ENCODE assay signal across 17 cellular contexts in genomic region chr2:85265304-85265703, GRCh38.
DNase-seq lines count a peak whose midpoint lies in the region; ATAC-seq and TF ChIP-seq lines count a peak whose summit lies in the region.
"Had no signal": no experiment of that assay in that cellular context is flagged by ENCODE, and none has a peak within 500 bp of the region (broad histone marks: within the 10 kb centered on the region; RNA-seq: fewer than 3 reads in every experiment).

No MANE protein-coding gene starts in this region.

- ATAC-seq in WTC11 (no peak), right cardiac atrium (peak; percentile 71 to 90), GM18517 (IDR thresholded peaks at IDR 0.05; ENCODE audit: unreplicated experiment) (no peak)
- ATAC-seq: CD8-positive, alpha-beta T cell; left lobe of liver; T-cell had no signal

- H2BK12ac ChIP-seq in trophoblast cell (ENCODE audit: low read length), result peak overlapping the region; percentile 5

- H3K4ac ChIP-seq in trophoblast cell (ENCODE audit: low read depth, low read length), result no peak overlapping the region

- intact Hi-C loops in right cardiac atrium (cut with DNase I), result no loop called here

- peaks cover 0 to 2% of the 10 kb centered on the region in 2 experiments for H3K36me3 ChIP-seq in trophoblast cell (ENCODE audit: control insufficient read depth in 1 of 2, insufficient read depth in 2 of 2, low read length in 2 of 2)
- H3K36me3 ChIP-seq: neutrophil had no signal

- H3K79me1 ChIP-seq in trophoblast cell (ENCODE audit: low read length), result peaks cover 11% of the 10 kb centered on the region

- H3K4me3 Mint-ChIP-seq in WTC11, result no peak overlapping the region
- H3K4me3 Mint-ChIP-seq: activated B cell treated with CpG ODN at 0.5 μM for 24 hours; CD8-positive, alpha-beta T cell; T-cell had no signal

- TF ChIP-seq CTCF in WTC11 (IDR thresholded peaks at IDR 0.05), result no peak

- H3K27me3 Mint-ChIP-seq in WTC11 (ENCODE audit: low read depth), result no peaks in the 10 kb centered on the region

- peak overlapping the region; percentile 28 for H3K27ac Mint-ChIP-seq in WTC11
- H3K27ac Mint-ChIP-seq: activated B cell treated with CpG ODN at 0.5 μM for 24 hours; CD8-positive, alpha-beta T cell; T-cell had no signal

- H3K27ac ChIP-seq in right cardiac atrium (ENCODE audit: low read length) (peak overlapping the region; percentile 6), trophoblast cell (ENCODE audit: low read depth, low read length) (peak overlapping the region; percentile 66)
- H3K27ac ChIP-seq: neutrophil had no signal

- no peak overlapping the region for H2AK5ac ChIP-seq in trophoblast cell (ENCODE audit: low read length)

- no peak overlapping the region for H4K91ac ChIP-seq in trophoblast cell (ENCODE audit: low read depth, low read length)

- no peaks in the 10 kb centered on the region for H3K9me3 Mint-ChIP-seq in WTC11
- H3K9me3 Mint-ChIP-seq: activated B cell treated with CpG ODN at 0.5 μM for 24 hours; CD8-positive, alpha-beta T cell; T-cell had no signal

- peak overlapping the region; percentile 30 for H2BK120ac ChIP-seq in trophoblast cell (ENCODE audit: insufficient read depth, low read length, poor library complexity)

- H3K4me1 ChIP-seq in right cardiac atrium (ENCODE audit: control insufficient read depth, insufficient read depth, low read length) (peaks cover 19% of the 10 kb centered on the region), trophoblast cell (ENCODE audit: control insufficient read depth in 1 of 2, insufficient read depth in 2 of 2, low read length in 2 of 2) (peaks cover 14 to 28% of the 10 kb centered on the region in 2 experiments)

- 13% methylated on average over 7 of the region's 7 CpGs for WGBS in right cardiac atrium
- no CpG with 5 or more reads among the region's 7 CpGs for WGBS in trophoblast cell (ENCODE audit: extremely low coverage, insufficient coverage, insufficient read length)

- peak overlapping the region; percentile 6 for H3K4me2 ChIP-seq in trophoblast cell (ENCODE audit: low read length)

- no peaks in the 10 kb centered on the region for H3K27me3 ChIP-seq in right cardiac atrium (ENCODE audit: control insufficient read depth, insufficient read depth)
- no peaks in the 10 kb centered on the region for H3K27me3 ChIP-seq in trophoblast cell (ENCODE audit: insufficient read depth, low read length)

- peak; percentile 49 for DNase-seq in Ammon's horn (ENCODE audit: low spot score)
- no peak for DNase-seq in WTC11 (ENCODE audit: low spot score)
- peak; percentile 78 to 94 (median 92) for DNase-seq in right cardiac atrium
- DNase-seq in trophoblast cell, result no peak
- no peak for DNase-seq in NCI-H2029 treated with DMSO at 0.1 percent for 48 hours (lab: John Stamatoyannopoulos, UW)
- DNase-seq in NCI-H187 treated with DMSO at 0.1 percent for 48 hours (lab: John Stamatoyannopoulos, UW), result no peak
- no peak for DNase-seq in NCI-H1105 treated with DMSO at 0.1 percent for 48 hours (lab: John Stamatoyannopoulos, UW)
- DNase-seq: activated B cell treated with CpG ODN at 0.5 μM for 24 hours; activated effector memory CD4-positive, alpha-beta T cell treated with Interleukin-2 at 50 U/mL for 16 hours; CD8-positive, alpha-beta T cell; dermis blood vessel endothelial cell; NCI-H1694 treated with DMSO at 0.1 percent for 48 hours; NCI-H524; T-cell had no signal

- CTCF ChIA-PET in WTC11 (lab: Charles Lee), result interaction anchor here (0.6 to 5.1 kb wide), 9 partner anchors 9 to 117 kb away, joined by 3 to 45 read pairs (median 4); no protein-coding TSS in a partner anchor

- H2AFZ ChIP-seq in trophoblast cell (ENCODE audit: insufficient read depth, low read length, poor library complexity), result no peak overlapping the region

- H3K9me3 ChIP-seq in right cardiac atrium (ENCODE audit: control insufficient read depth, low read length) (no peaks in the 10 kb centered on the region), trophoblast cell (ENCODE audit: insufficient read depth, low read depth, low read length) (no peaks in the 10 kb centered on the region)
- H3K9me3 ChIP-seq: neutrophil had no signal

- H3K36me3 Mint-ChIP-seq in WTC11, result peaks cover 25% of the 10 kb centered on the region
- H3K36me3 Mint-ChIP-seq: CD8-positive, alpha-beta T cell; T-cell had no signal

- no peak overlapping the region for H3K18ac ChIP-seq in trophoblast cell (ENCODE audit: low read length)

- H3K4me1 Mint-ChIP-seq in WTC11, result peaks cover 70% of the 10 kb centered on the region
- H3K4me1 Mint-ChIP-seq: activated B cell treated with CpG ODN at 0.5 μM for 24 hours, T-cell had no signal

- no peak overlapping the region for H4K12ac ChIP-seq in trophoblast cell (ENCODE audit: low read depth, low read length)

- H2BK5ac ChIP-seq in trophoblast cell (ENCODE audit: low read depth, low read length, poor library complexity), result no peak overlapping the region

- no peak overlapping the region for H3K23ac ChIP-seq in trophoblast cell (ENCODE audit: low read length)

- H3K4me3 ChIP-seq in right cardiac atrium (ENCODE audit: low read length), result no peak overlapping the region
- no peak overlapping the region for H3K4me3 ChIP-seq in trophoblast cell (ENCODE audit: low read depth, low read length)

- H3K14ac ChIP-seq in trophoblast cell (ENCODE audit: low read length), result no peak overlapping the region

- POLR2A ChIA-PET in WTC11 (lab: Charles Lee), result interaction anchor here (0.5 kb wide), 1 partner anchor 53 kb away, joined by 3 read pairs; no protein-coding TSS in a partner anchor

- no peak overlapping the region for H4K8ac ChIP-seq in trophoblast cell (ENCODE audit: low read depth, low read length)

- no peaks in the 10 kb centered on the region for H3K79me2 ChIP-seq in trophoblast cell (ENCODE audit: control insufficient read depth, insufficient read depth, low read length, poor library complexity)

- H3K9ac ChIP-seq in trophoblast cell (ENCODE audit: low read length), result no peak overlapping the region

TF ChIP-seq in WTC11, 78 proteins besides CTCF, POLR2A, EP300 and RAD21:
- no peak for TF ChIP-seq ATF1 (CRISPR knock-in tag; IDR thresholded peaks at IDR 0.05)
- no peak for TF ChIP-seq TEAD4 (CRISPR knock-in tag; IDR thresholded peaks at IDR 0.05)

Comparison
In these comparisons a context has a peak if more than half of its experiments do, and no peak if none do; other contexts are left out.
1. DNase-seq: peak in Ammon's horn (single experiment) and right cardiac atrium (3 of 3); none in WTC11 (single experiment), trophoblast cell (0 of 2), NCI-H2029 treated with DMSO at 0.1 percent for 48 hours (single experiment), NCI-H187 treated with DMSO at 0.1 percent for 48 hours (single experiment) and NCI-H1105 treated with DMSO at 0.1 percent for 48 hours (single experiment).
2. ATAC-seq: peak in right cardiac atrium (2 of 2); none in WTC11 (single experiment) and GM18517 (single experiment).